ENCODE assay signal across 8 cellular contexts in genomic region chr13:111460548-111461444, GRCh38.
DNase-seq lines count a peak whose midpoint lies in the region; ATAC-seq and TF ChIP-seq lines count a peak whose summit lies in the region.

No MANE protein-coding gene starts in this region.

- BruUV-seq in Caco-2 (replicated peaks; lab: Mats Ljungman, UMichigan): no TSS peak
- no TSS peak for BruUV-seq in Panc1 (replicated peaks; lab: Mats Ljungman, UMichigan)

- H3K4me1 Mint-ChIP-seq in Caco-2 (ENCODE audit: low read depth, unreplicated experiment) (no peaks in the 10 kb centered on the region), HFFc6 (ENCODE audit: low read depth) (no peaks in the 10 kb centered on the region)

- DNase-seq in Caco-2 (peak; percentile 53 to 61), HFFc6 (peak; percentile 48), Panc1 (ENCODE audit: low read depth, low spot score) (no peak), fibroblast of mammary gland (ENCODE audit: low read depth) (peak; percentile 50), osteoblast (ENCODE audit: insufficient read length, low spot score, missing footprints) (no peak)

- H3K27me3 ChIP-seq in Caco-2 (replicated peaks; ENCODE audit: control insufficient read depth, insufficient read depth, low read length) (peaks cover 1% of the 10 kb centered on the region; the same call in 1 of the 2 replicates), Panc1 (ENCODE audit: control insufficient read depth, insufficient read depth, low read length) (no peaks in the 10 kb centered on the region; the same call in 1 of the 2 replicates), osteoblast (ENCODE audit: insufficient read depth, low read length) (no peaks in the 10 kb centered on the region)

- CTCF ChIA-PET in Caco-2 (lab: Charles Lee): interaction anchor here (1.3 kb wide), 1 partner anchor 32 kb away, joined by 4 read pairs; no protein-coding TSS in a partner anchor
- CTCF ChIA-PET in Panc1 (lab: Charles Lee): no interaction called here

- POLR2A ChIA-PET in Caco-2 (lab: Charles Lee): no interaction called here
- POLR2A ChIA-PET in Panc1 (lab: Charles Lee): no interaction called here

- H3K4me1 ChIP-seq in Caco-2 (no peaks in the 10 kb centered on the region), Panc1 (ENCODE audit: control insufficient read depth, insufficient read depth, low read length) (no peaks in the 10 kb centered on the region), osteoblast (ENCODE audit: insufficient read depth, low read length) (no peaks in the 10 kb centered on the region)

- no peak for TF ChIP-seq POLR2A in GM18505 (IDR thresholded peaks at IDR 0.05; ENCODE audit: borderline replicate concordance, extremely low read depth, insufficient read depth, insufficient read length)

- no peak overlapping the region for H3K27ac ChIP-seq in Panc1 (ENCODE audit: low read length)
- H3K27ac ChIP-seq in osteoblast (ENCODE audit: low read depth, low read length): no peak overlapping the region

- H2AFZ ChIP-seq in osteoblast (ENCODE audit: low read length): no peak overlapping the region

- no peak overlapping the region for H3K4me3 Mint-ChIP-seq in Caco-2 (ENCODE audit: unreplicated experiment)
- H3K4me3 Mint-ChIP-seq in HFFc6: no peak overlapping the region

- in situ Hi-C loops in Panc1 (cut with HindIII; ENCODE audit: low pct_unique_long_range_greater_than_20kb, low sequenced_read_pairs): no loop called here

- no peaks in the 10 kb centered on the region for H4K20me1 ChIP-seq in osteoblast (ENCODE audit: insufficient read depth, low read length)

- no peaks in the 10 kb centered on the region for H3K9me3 Mint-ChIP-seq in Caco-2 (ENCODE audit: unreplicated experiment)
- H3K9me3 Mint-ChIP-seq in HFFc6: peaks cover 3% of the 10 kb centered on the region; the same call in 1 of the 2 replicates

- no peak overlapping the region for H3K4me3 ChIP-seq in Caco-2 (ENCODE audit: low read depth, low read length)
- no peak overlapping the region for H3K4me3 ChIP-seq in Panc1 (ENCODE audit: low read depth in 2 of 2, low read length in 2 of 2)
- H3K4me3 ChIP-seq in fibroblast of mammary gland (ENCODE audit: control insufficient read depth, low read depth, low read length): no peak overlapping the region
- no peak overlapping the region for H3K4me3 ChIP-seq in osteoblast (ENCODE audit: insufficient read depth, low read length)

- H3K36me3 ChIP-seq in Caco-2 (ENCODE audit: control insufficient read depth, insufficient read depth, low read length): no peaks in the 10 kb centered on the region
- no peaks in the 10 kb centered on the region for H3K36me3 ChIP-seq in Panc1 (ENCODE audit: control insufficient read depth, insufficient read depth, low read length)
- no peaks in the 10 kb centered on the region for H3K36me3 ChIP-seq in osteoblast (ENCODE audit: insufficient read depth, low read length)

- H3K36me3 Mint-ChIP-seq in Caco-2 (ENCODE audit: insufficient read depth, unreplicated experiment) (no peaks in the 10 kb centered on the region), HFFc6 (ENCODE audit: low read depth) (no peaks in the 10 kb centered on the region)

- peak; percentile 22 to 47 for TF ChIP-seq CTCF in Caco-2 (IDR thresholded peaks at IDR 0.05; ENCODE audit: insufficient read depth in 1 of 2, low read depth in 1 of 2, low read length in 1 of 2, severe bottlenecking in 1 of 2, unreplicated experiment in 1 of 2)
- TF ChIP-seq CTCF in HFFc6 (IDR thresholded peaks at IDR 0.05): peak; percentile 53; the same call in 1 of the 2 replicates
- peak; percentile 54 for TF ChIP-seq CTCF in Panc1 (IDR thresholded peaks at IDR 0.05)
- TF ChIP-seq CTCF in fibroblast of mammary gland (conservative IDR thresholded peaks at IDR 0.05; ENCODE audit: control insufficient read depth, insufficient read depth, low read depth, low read length): peak; percentile 33
- TF ChIP-seq CTCF in osteoblast (IDR thresholded peaks at IDR 0.05; ENCODE audit: extremely low read depth, low read depth, low read length): peak; percentile 40

- intact Hi-C loops in Caco-2 (cut with micrococcal nuclease; ENCODE audit: unreplicated experiment): no loop called here
- intact Hi-C loops in Panc1 (cut with micrococcal nuclease; ENCODE audit: unreplicated experiment): no loop called here

- ATAC-seq in Panc1: peak; percentile 94
- ATAC-seq in HG03378 (IDR thresholded peaks at IDR 0.05; ENCODE audit: unreplicated experiment): no peak
- ATAC-seq in HG03565 (IDR thresholded peaks at IDR 0.05; ENCODE audit: unreplicated experiment): no peak
- ATAC-seq in GM18505 (IDR thresholded peaks at IDR 0.05; ENCODE audit: unreplicated experiment): no peak

- no peak overlapping the region for H3K4me2 ChIP-seq in osteoblast (ENCODE audit: insufficient read depth, low read length)

- H3K79me2 ChIP-seq in osteoblast (ENCODE audit: insufficient read depth, low read length): no peaks in the 10 kb centered on the region

- no peak overlapping the region for H3K27ac Mint-ChIP-seq in Caco-2 (ENCODE audit: unreplicated experiment)
- H3K27ac Mint-ChIP-seq in HFFc6: no peak overlapping the region

- no peaks in the 10 kb centered on the region for H3K9me3 ChIP-seq in Caco-2
- no peaks in the 10 kb centered on the region for H3K9me3 ChIP-seq in Panc1 (ENCODE audit: control insufficient read depth, insufficient read depth, low read depth, low read length)
- H3K9me3 ChIP-seq in osteoblast (ENCODE audit: low read depth, low read length): no peaks in the 10 kb centered on the region

- H3K27me3 Mint-ChIP-seq in Caco-2 (ENCODE audit: insufficient read depth, unreplicated experiment): peaks cover 23% of the 10 kb centered on the region
- H3K27me3 Mint-ChIP-seq in HFFc6 (ENCODE audit: insufficient read depth): peaks cover 23% of the 10 kb centered on the region

Comparison
In these comparisons a context has a peak if more than half of its experiments do, and no peak if none do; other contexts are left out.
1. DNase-seq: peak in Caco-2 (2 of 2), HFFc6 (single experiment) and fibroblast of mammary gland (single experiment); none in Panc1 (single experiment) and osteoblast (single experiment).
2. Peak in every context shown above with its lines, with median percentiles within 50 percentile points of each other: CTCF ChIP-seq.